ENCODE assay signal across 16 cellular contexts in the genomic region with DNA sequence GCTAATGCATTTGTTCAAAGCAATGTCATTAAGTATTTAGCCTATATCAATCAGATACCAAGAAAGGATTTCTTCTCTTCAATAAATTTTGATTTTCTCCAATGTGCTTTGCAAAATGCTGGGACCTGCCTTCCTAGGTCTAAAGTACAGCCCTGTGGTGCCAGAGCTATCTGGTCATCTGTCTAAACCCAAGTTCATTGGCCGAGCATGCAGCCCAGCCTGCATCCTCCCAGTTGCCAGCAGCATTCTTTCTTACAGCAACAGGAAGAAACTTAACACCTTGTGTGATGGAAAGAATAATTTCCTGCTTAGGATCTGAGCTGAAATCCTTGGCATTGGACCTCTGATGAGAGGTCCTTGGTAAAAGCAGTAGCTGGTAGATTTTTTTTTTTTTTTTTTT.
A peak's percentile ranks its signal among the peaks of the same experiment; 100 is the strongest.
DNase-seq lines count a peak whose midpoint lies in the region; ATAC-seq and TF ChIP-seq lines count a peak whose summit lies in the region.
"Had no signal": no experiment of that assay in that cellular context is flagged by ENCODE, and none has a peak within 500 bp of the region (broad histone marks: within the 10 kb centered on the region; RNA-seq: fewer than 3 reads in every experiment).

No MANE protein-coding gene starts in this region.

- no peaks in the 10 kb centered on the region for H3K4me1 Mint-ChIP-seq in activated CD4-positive, alpha-beta T cell treated with anti-CD3 and anti-CD28 coated beads, Interleukin-2, amount 10 ng/mL, durations not matched to agents 7 days and 5 days
- H3K4me1 Mint-ChIP-seq in activated naive CD8-positive, alpha-beta T cell treated with anti-CD3 and anti-CD28 coated beads, Interleukin-2, amount 50 U/mL, for 24 hours, result no peaks in the 10 kb centered on the region
- H3K4me1 Mint-ChIP-seq: CD14-positive monocyte; CD4-positive, alpha-beta memory T cell had no signal

- H3K4me3 ChIP-seq in breast epithelium (no peak overlapping the region), trophoblast cell (ENCODE audit: low read depth, low read length) (no peak overlapping the region)
- H3K4me3 ChIP-seq: BLaER1 had no signal

- no peak overlapping the region for H2BK120ac ChIP-seq in trophoblast cell (ENCODE audit: insufficient read depth, low read length, poor library complexity)

- no peaks in the 10 kb centered on the region for H3K79me2 ChIP-seq in trophoblast cell (ENCODE audit: control insufficient read depth, insufficient read depth, low read length, poor library complexity)

- no peak overlapping the region for H3K4me2 ChIP-seq in trophoblast cell (ENCODE audit: low read length)
- H3K4me2 ChIP-seq: BLaER1 had no signal

- H3K79me1 ChIP-seq in trophoblast cell (ENCODE audit: low read length), result no peaks in the 10 kb centered on the region

- H3K4me1 ChIP-seq in breast epithelium (no peaks in the 10 kb centered on the region), trophoblast cell (ENCODE audit: control insufficient read depth in 1 of 2, insufficient read depth in 2 of 2, low read length in 2 of 2) (no peaks in the 10 kb centered on the region)
- H3K4me1 ChIP-seq: BLaER1 had no signal

- H3K23ac ChIP-seq in trophoblast cell (ENCODE audit: low read length), result no peak overlapping the region

- H3K36me3 Mint-ChIP-seq in activated CD4-positive, alpha-beta T cell treated with anti-CD3 and anti-CD28 coated beads, Interleukin-2, amount 10 ng/mL, durations not matched to agents 7 days and 5 days (ENCODE audit: low read depth), result no peaks in the 10 kb centered on the region
- no peaks in the 10 kb centered on the region for H3K36me3 Mint-ChIP-seq in activated naive CD8-positive, alpha-beta T cell treated with anti-CD3 and anti-CD28 coated beads, Interleukin-2, amount 50 U/mL, for 24 hours (ENCODE audit: low read depth)
- H3K36me3 Mint-ChIP-seq: CD14-positive monocyte; CD4-positive, alpha-beta memory T cell had no signal

- no CpG with 5 or more reads among the region's 1 CpG for WGBS in trophoblast cell (ENCODE audit: extremely low coverage, insufficient coverage, insufficient read length)

- H3K9me3 Mint-ChIP-seq in activated CD4-positive, alpha-beta T cell treated with anti-CD3 and anti-CD28 coated beads, Interleukin-2, amount 10 ng/mL, durations not matched to agents 7 days and 5 days, result no peaks in the 10 kb centered on the region
- H3K9me3 Mint-ChIP-seq in activated naive CD8-positive, alpha-beta T cell treated with anti-CD3 and anti-CD28 coated beads, Interleukin-2, amount 50 U/mL, for 24 hours, result no peaks in the 10 kb centered on the region

- H3K27me3 Mint-ChIP-seq in activated CD4-positive, alpha-beta T cell treated with anti-CD3 and anti-CD28 coated beads, Interleukin-2, amount 10 ng/mL, durations not matched to agents 7 days and 5 days, result no peaks in the 10 kb centered on the region
- peaks cover 5% of the 10 kb centered on the region for H3K27me3 Mint-ChIP-seq in activated naive CD8-positive, alpha-beta T cell treated with anti-CD3 and anti-CD28 coated beads, Interleukin-2, amount 50 U/mL, for 24 hours
- H3K27me3 Mint-ChIP-seq: CD4-positive, alpha-beta memory T cell had no signal

- no peak overlapping the region for H3K18ac ChIP-seq in trophoblast cell (ENCODE audit: low read length)

- in situ Hi-C loops in T47D (cut with HindIII; ENCODE audit: low pct_unique_long_range_greater_than_20kb, low sequenced_read_pairs), result no loop called here

- intact Hi-C loops in breast epithelium (cut with DNase I; ENCODE audit: low total_unique reads), result loop anchor here (5.0 kb wide), 1 partner anchor 769 kb away; no protein-coding TSS in a partner anchor

- no peak overlapping the region for H4K91ac ChIP-seq in trophoblast cell (ENCODE audit: low read depth, low read length)

- CTCF ChIA-PET in activated CD4-positive, alpha-beta T cell treated with anti-CD3 and anti-CD28 coated beads, Interleukin-2, amount 10 ng/mL, durations not matched to agents 7 days and 5 days (lab: Charles Lee), result no interaction called here

- H3K27me3 ChIP-seq in breast epithelium, result no peaks in the 10 kb centered on the region
- no peaks in the 10 kb centered on the region for H3K27me3 ChIP-seq in trophoblast cell (ENCODE audit: insufficient read depth, low read length)
- H3K27me3 ChIP-seq: BLaER1 had no signal

- no peak for TF ChIP-seq CTCF in breast epithelium (IDR thresholded peaks at IDR 0.05)

- H3K9ac ChIP-seq in trophoblast cell (ENCODE audit: low read length), result no peak overlapping the region
- H3K9ac ChIP-seq: BLaER1 had no signal

- H3K9me3 ChIP-seq in breast epithelium (no peaks in the 10 kb centered on the region), trophoblast cell (ENCODE audit: insufficient read depth, low read depth, low read length) (no peaks in the 10 kb centered on the region)
- H3K9me3 ChIP-seq: BLaER1 had no signal

- no peak overlapping the region for H2BK5ac ChIP-seq in trophoblast cell (ENCODE audit: low read depth, low read length, poor library complexity)

- no peak overlapping the region for H4K8ac ChIP-seq in trophoblast cell (ENCODE audit: low read depth, low read length)

- no peak for TF ChIP-seq POLR2A in breast epithelium (IDR thresholded peaks at IDR 0.05)

- H3K27ac ChIP-seq in breast epithelium (no peak overlapping the region), trophoblast cell (ENCODE audit: low read depth, low read length) (no peak overlapping the region)
- H3K27ac ChIP-seq: BLaER1 had no signal

- no peak overlapping the region for H2BK12ac ChIP-seq in trophoblast cell (ENCODE audit: low read length)

- DNase-seq in T47D (ENCODE audit: low read depth in 1 of 2, low spot score in 1 of 2) (peak; percentile 11 to 61), breast epithelium (ENCODE audit: low spot score in 2 of 2) (no peak), left kidney (ENCODE audit: low read depth, low spot score) (peak; percentile 9), trophoblast cell (peak; percentile 34 to 60), HCEC 1CT (no peak)
- DNase-seq in activated CD4-positive, alpha-beta T cell treated with anti-CD3 and anti-CD28 coated beads, Interleukin-2, amount 10 ng/mL, durations not matched to agents 7 days and 5 days, result no peak
- no peak for DNase-seq in activated naive CD8-positive, alpha-beta T cell treated with anti-CD3 and anti-CD28 coated beads, Interleukin-2, amount 50 U/mL, for 24 hours
- DNase-seq: 8988T; CD4-positive, alpha-beta memory T cell; DMS153; DMS79; GF-D8; GOT3; H7 had no signal

- H2AK5ac ChIP-seq in trophoblast cell (ENCODE audit: low read length), result no peak overlapping the region

- no peak overlapping the region for H2AFZ ChIP-seq in trophoblast cell (ENCODE audit: insufficient read depth, low read length, poor library complexity)

- H4K12ac ChIP-seq in trophoblast cell (ENCODE audit: low read depth, low read length), result no peak overlapping the region

- no peak for ATAC-seq in activated naive CD8-positive, alpha-beta T cell treated with anti-CD3 and anti-CD28 coated beads, Interleukin-2, amount 50 U/mL, for 24 hours

- POLR2A ChIA-PET in activated CD4-positive, alpha-beta T cell treated with anti-CD3 and anti-CD28 coated beads, Interleukin-2, amount 10 ng/mL, durations not matched to agents 7 days and 5 days (lab: Charles Lee), result no interaction called here

- H3K14ac ChIP-seq in trophoblast cell (ENCODE audit: low read length), result no peak overlapping the region

- H3K4me3 Mint-ChIP-seq in activated CD4-positive, alpha-beta T cell treated with anti-CD3 and anti-CD28 coated beads, Interleukin-2, amount 10 ng/mL, durations not matched to agents 7 days and 5 days, result no peak overlapping the region
- H3K4me3 Mint-ChIP-seq in activated naive CD8-positive, alpha-beta T cell treated with anti-CD3 and anti-CD28 coated beads, Interleukin-2, amount 50 U/mL, for 24 hours, result no peak overlapping the region
- H3K4me3 Mint-ChIP-seq: CD14-positive monocyte; CD4-positive, alpha-beta memory T cell had no signal

- H3K27ac Mint-ChIP-seq in activated CD4-positive, alpha-beta T cell treated with anti-CD3 and anti-CD28 coated beads, Interleukin-2, amount 10 ng/mL, durations not matched to agents 7 days and 5 days, result no peak overlapping the region
- no peak overlapping the region for H3K27ac Mint-ChIP-seq in activated naive CD8-positive, alpha-beta T cell treated with anti-CD3 and anti-CD28 coated beads, Interleukin-2, amount 50 U/mL, for 24 hours
- H3K27ac Mint-ChIP-seq: CD4-positive, alpha-beta memory T cell had no signal

- H3K36me3 ChIP-seq in breast epithelium (no peaks in the 10 kb centered on the region), trophoblast cell (ENCODE audit: control insufficient read depth in 1 of 2, insufficient read depth in 2 of 2, low read length in 2 of 2) (no peaks in the 10 kb centered on the region)
- H3K36me3 ChIP-seq: BLaER1 had no signal

- H3K4ac ChIP-seq in trophoblast cell (ENCODE audit: low read depth, low read length), result no peak overlapping the region

Comparison
In these comparisons a context has a peak if more than half of its experiments do, and no peak if none do; other contexts are left out.
1. DNase-seq: peak in T47D (2 of 2), left kidney (single experiment) and trophoblast cell (2 of 2); none in breast epithelium (0 of 2), activated CD4-positive, alpha-beta T cell treated with anti-CD3 and anti-CD28 coated beads, Interleukin-2, amount 10 ng/mL, durations not matched to agents 7 days and 5 days (single experiment), activated naive CD8-positive, alpha-beta T cell treated with anti-CD3 and anti-CD28 coated beads, Interleukin-2, amount 50 U/mL, for 24 hours (single experiment) and HCEC 1CT (single experiment).